Comparison of ENCODE assay signal across 8 cellular contexts in genomic region chr11:68840661-68841653, GRCh38. TPM values are rescaled to one million over a fixed set of nuclear protein-coding genes. Genes with fewer than 3 reads are reported as not detected.
A peak's percentile ranks its signal among the peaks of the same experiment; 100 is the strongest.
DNase-seq lines count a peak whose midpoint lies in the region; ATAC-seq and TF ChIP-seq lines count a peak whose summit lies in the region.

No MANE protein-coding gene starts in this region.

- POLR2A ChIA-PET in SK-N-SH (lab: Yijun Ruan, JAX): no interaction called here

- peak overlapping the region; percentile 81; the same call in 1 of the 2 replicates for H2AFZ ChIP-seq in SK-N-SH (ENCODE audit: low read depth)

- TF ChIP-seq RAD21 in SK-N-SH (IDR thresholded peaks at IDR 0.05; ENCODE audit: low read length): no peak

- H3F3A ChIP-seq in SK-N-SH (replicated peaks; ENCODE audit: insufficient read depth): peaks cover 34% of the 10 kb centered on the region

- peaks cover 45% of the 10 kb centered on the region for H3K79me2 ChIP-seq in SK-N-SH (ENCODE audit: insufficient read depth)

- peak overlapping the region; percentile 81 to 82 for H3K4me3 ChIP-seq in SK-N-SH (ENCODE audit: low read depth in 2 of 2, low read length in 1 of 2)
- peak overlapping the region; percentile 70 to 98 (median 88) for H3K4me3 ChIP-seq in stomach

- intact Hi-C loops in stomach (cut with DNase I; ENCODE audit: low total_unique reads): no loop called here

- in situ Hi-C loops in ACHN (cut with HindIII; ENCODE audit: low pct_ligation_motif_present, low pct_unique_long_range_greater_than_20kb, low sequenced_read_pairs): no loop called here

- peak overlapping the region; percentile 87 for H3K4me2 ChIP-seq in SK-N-SH

- no peak for TF ChIP-seq POLR2A in stomach (IDR thresholded peaks at IDR 0.05)

- H3K9me2 ChIP-seq in SK-N-SH: no peaks in the 10 kb centered on the region

- peaks cover 0 to 4% of the 10 kb centered on the region in 2 experiments for H3K36me3 ChIP-seq in SK-N-SH (replicated peaks in 1 of 2; ENCODE audit: control insufficient read depth in 1 of 2, insufficient read depth in 2 of 2, low read length in 1 of 2)
- H3K36me3 ChIP-seq in stomach: peaks cover 0 to 8% (median 0%) of the 10 kb centered on the region in 4 donors

- peaks cover 20 to 23% of the 10 kb centered on the region in 2 experiments for H3K4me1 ChIP-seq in SK-N-SH (ENCODE audit: control insufficient read depth in 1 of 2, insufficient read depth in 2 of 2, low read depth in 1 of 2, low read length in 1 of 2)
- peaks cover 58 to 90% (median 74%) of the 10 kb centered on the region in 4 donors for H3K4me1 ChIP-seq in stomach

- TF ChIP-seq EP300 in SK-N-SH (IDR thresholded peaks at IDR 0.05; ENCODE audit: borderline replicate concordance in 1 of 2, low read depth in 1 of 2, low read length in 1 of 2): no peak
- TF ChIP-seq EP300 in stomach (IDR thresholded peaks at IDR 0.05): no peak

- no peaks in the 10 kb centered on the region for H4K20me1 ChIP-seq in SK-N-SH (ENCODE audit: insufficient read depth)

- DNase-seq in ACHN (peak; percentile 50), GM20000 (ENCODE audit: low spot score) (peak; percentile 71), SK-N-SH (peak; percentile 79), left lobe of liver (ENCODE audit: low spot score) (peak; percentile 91), stomach (peak; percentile 82), NCI-H1930 (lab: John Stamatoyannopoulos, UW) (no peak)
- DNase-seq in central memory CD4-positive, alpha-beta T cell: peak; percentile 12

- TF ChIP-seq CTCF in GM20000 (IDR thresholded peaks at IDR 0.05; ENCODE audit: extremely low read depth, missing control alignments): no peak
- no peak for TF ChIP-seq CTCF in SK-N-SH (IDR thresholded peaks at IDR 0.05)
- TF ChIP-seq CTCF in stomach (IDR thresholded peaks at IDR 0.05): no peak

- peak overlapping the region; percentile 76; the same call in 1 of the 2 replicates for H3K9ac ChIP-seq in SK-N-SH

- 6% methylated on average over 39 of the region's 90 CpGs for WGBS in SK-N-SH (ENCODE audit: low lambda C conversion rate)
- WGBS in stomach, 5 donors: 0 to 11% (median 1%) methylated on average over 17 to 90 of the region's 90 CpGs

- ATAC-seq in left lobe of liver (peak; percentile 37), GM21723 (IDR thresholded peaks at IDR 0.05; ENCODE audit: unreplicated experiment) (no peak)

- H3K9me3 ChIP-seq in SK-N-SH (no peaks in the 10 kb centered on the region), stomach (no peaks in the 10 kb centered on the region)

- H3K27me3 ChIP-seq in SK-N-SH (ENCODE audit: insufficient read depth): no peaks in the 10 kb centered on the region
- H3K27me3 ChIP-seq in stomach: no peaks in the 10 kb centered on the region

- CTCF ChIA-PET in SK-N-SH (lab: Yijun Ruan, JAX): interaction anchor here (0.9 to 1.0 kb wide), 2 partner anchors 15 to 43 kb away, joined by 3 to 4 read pairs; no protein-coding TSS in a partner anchor

- H3K27ac ChIP-seq in SK-N-SH (ENCODE audit: low read depth in 2 of 2, low read length in 1 of 2) (peak overlapping the region; percentile 98), stomach (peak overlapping the region; percentile 94 to 98 (median 97))

TF ChIP-seq in SK-N-SH, 30 proteins besides CTCF, POLR2A, EP300 and RAD21:
- 0 out of 2 replicates have a peak, but pooled peaks have one; percentile 16 for TF ChIP-seq NFIC (IDR thresholded peaks at IDR 0.05; ENCODE audit: borderline replicate concordance)
- TF ChIP-seq USF1 (IDR thresholded peaks at IDR 0.05; ENCODE audit: borderline replicate concordance, low read depth): peak; percentile 85
- peak; percentile 54; the same call in 1 of the 2 replicates for TF ChIP-seq MAX (IDR thresholded peaks at IDR 0.05; ENCODE audit: low read depth)
- TF ChIP-seq SIN3A (IDR thresholded peaks at IDR 0.05; ENCODE audit: borderline replicate concordance, low read depth, low read length): no peak
- TF ChIP-seq YY1 (IDR thresholded peaks at IDR 0.05; ENCODE audit: low read depth): peak; percentile 27; the same call in 1 of the 2 replicates
- no peak for TF ChIP-seq SMC3 (IDR thresholded peaks at IDR 0.05; ENCODE audit: low read depth, low read length)
- TF ChIP-seq CHD2 (IDR thresholded peaks at IDR 0.05; ENCODE audit: low read length, partially characterized antibody): no peak
- peak; percentile 51; the same call in 1 of the 2 replicates for TF ChIP-seq MXI1 (IDR thresholded peaks at IDR 0.05; ENCODE audit: low read depth, low read length)

RNA-seq across cellular contexts. Expression of gene CPT1A, which starts 0.8 kb away (rescaled TPM):
- polyA plus RNA-seq in SK-N-SH (2012; rRNA removed): 22.5 and 31.2 TPM in 2 replicates
- polyA plus RNA-seq in SK-N-SH (2012; cell fraction: cytosol; rRNA removed): 20.9 and 27.0 TPM in 2 replicates
- 42.4 and 46.7 TPM in 2 replicates for polyA plus RNA-seq in SK-N-SH (2012; cell fraction: nucleus; rRNA removed)
- 56.6 TPM for total RNA-seq in left lobe of liver
- 100 to 1,000 TPM in 1 of 5 donors, 10 to 100 TPM in 4; 17.0 to 103 (median 61.7) TPM for total RNA-seq in stomach
- polyA plus RNA-seq in stomach: 10 to 100 TPM in 2 of 3 donors, 1 to 10 TPM in 1; 7.0 to 10.5 (median 10.3) TPM

Comparison
In these comparisons a context has a peak if more than half of its experiments do, and no peak if none do; other contexts are left out.
1. DNase-seq: peak in ACHN (single experiment), GM20000 (single experiment), SK-N-SH (single experiment), central memory CD4-positive, alpha-beta T cell (single experiment), left lobe of liver (single experiment) and stomach (single experiment); none in NCI-H1930 (0 of 2).